ENCODE assay signal across 13 cellular contexts in the genomic region with DNA sequence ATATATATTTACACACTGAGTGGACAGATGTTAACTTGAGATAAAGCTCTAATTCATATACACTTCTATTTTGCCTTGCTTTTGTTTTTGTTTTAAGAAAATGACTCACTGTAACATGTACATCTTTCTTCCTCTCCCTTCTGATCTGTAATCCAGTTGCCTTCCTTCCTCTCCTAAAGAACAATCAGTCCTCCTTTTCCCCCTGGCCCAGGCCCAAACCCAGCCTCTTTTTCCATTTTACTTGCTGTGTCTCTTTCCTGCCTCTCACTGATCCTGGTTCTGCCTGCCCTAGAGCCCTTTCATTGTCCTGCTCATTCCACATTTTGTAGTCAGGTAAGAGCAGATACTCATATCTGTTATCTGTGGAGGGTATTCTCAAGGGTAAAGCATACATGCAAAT. TPM values are rescaled to one million over a fixed set of nuclear protein-coding genes. Genes with fewer than 3 reads are reported as not detected.
A peak's percentile ranks its signal among the peaks of the same experiment; 100 is the strongest.
DNase-seq lines count a peak whose midpoint lies in the region; ATAC-seq and TF ChIP-seq lines count a peak whose summit lies in the region.
"Had no signal": no experiment of that assay in that cellular context is flagged by ENCODE, and none has a peak within 500 bp of the region (broad histone marks: within the 10 kb centered on the region; RNA-seq: fewer than 3 reads in every experiment).

No MANE protein-coding gene starts in this region.

- no peaks in the 10 kb centered on the region for H3K27me3 Mint-ChIP-seq in MCF 10A (ENCODE audit: insufficient read depth, unreplicated experiment)

- TF ChIP-seq POLR2A in breast epithelium (IDR thresholded peaks at IDR 0.05), result no peak

- ATAC-seq in HG03457 (IDR thresholded peaks at IDR 0.05; ENCODE audit: unreplicated experiment) (no peak), HG03432 (IDR thresholded peaks at IDR 0.05; ENCODE audit: unreplicated experiment) (no peak)

- no peak overlapping the region for H3K4me3 ChIP-seq in breast epithelium

- peak overlapping the region; percentile 61 for H3K27ac Mint-ChIP-seq in MCF 10A (ENCODE audit: low read depth, unreplicated experiment)

- no peaks in the 10 kb centered on the region for H3K9me3 Mint-ChIP-seq in MCF 10A (ENCODE audit: unreplicated experiment)

- peak; percentile 85 for DNase-seq in MCF 10A (ENCODE audit: unreplicated experiment)
- DNase-seq in breast epithelium (ENCODE audit: low spot score in 2 of 2), result no peak
- DNase-seq in fibroblast of the conjunctiva (ENCODE audit: low read depth), result peak; percentile 21
- DNase-seq in mucosa of gallbladder (ENCODE audit: low spot score), result peak; percentile 45
- DNase-seq in NCI-H2196 treated with DMSO at 0.1 percent for 48 hours (lab: John Stamatoyannopoulos, UW; ENCODE audit: unreplicated experiment), result no peak
- no peak for DNase-seq in AG08395 (ENCODE audit: low spot score)
- DNase-seq: DMS79 treated with DMSO at 0.1 percent for 48 hours, NCI-H1417, NCI-H82 had no signal

- H3K27me3 ChIP-seq in breast epithelium, result no peaks in the 10 kb centered on the region

- no peaks in the 10 kb centered on the region for H3K4me1 ChIP-seq in breast epithelium

- H3K4me1 Mint-ChIP-seq in MCF 10A (ENCODE audit: insufficient read depth, unreplicated experiment), result peaks cover 23% of the 10 kb centered on the region

- H3K4me3 Mint-ChIP-seq in MCF 10A (ENCODE audit: unreplicated experiment), result no peak overlapping the region

- no peak for TF ChIP-seq CTCF in MCF 10A (IDR thresholded peaks at IDR 0.05; ENCODE audit: unreplicated experiment)
- TF ChIP-seq CTCF in breast epithelium (IDR thresholded peaks at IDR 0.05), result no peak

- BruUV-seq in MCF 10A (replicated peaks; lab: Mats Ljungman, UMichigan), result no TSS peak

- H3K9me3 ChIP-seq in breast epithelium, result no peaks in the 10 kb centered on the region

- peak overlapping the region in 1 of 2 donors; percentile 61 for H3K27ac ChIP-seq in breast epithelium

- CTCF ChIA-PET in MCF 10A (lab: Yijun Ruan, JAX), result interaction anchor here (0.6 to 1.3 kb wide), 2 partner anchors 10 to 240 kb away, joined by 3 to 6 read pairs; no protein-coding TSS in a partner anchor

- POLR2A ChIA-PET in MCF 10A (lab: Yijun Ruan, JAX), result interaction anchor here (1.1 kb wide), 1 partner anchor 10 kb away, joined by 5 read pairs; no protein-coding TSS in a partner anchor

- H3K36me3 Mint-ChIP-seq in MCF 10A (ENCODE audit: insufficient read depth, unreplicated experiment), result peaks cover 21% of the 10 kb centered on the region

- intact Hi-C loops in MCF 10A (cut with micrococcal nuclease) (no loop called here), breast epithelium (cut with DNase I; ENCODE audit: low total_unique reads) (no loop called here)

- H3K36me3 ChIP-seq in breast epithelium, result no peaks in the 10 kb centered on the region

RNA-seq across cellular contexts. Expression of a gene that starts 50.8 kb away (rescaled TPM):
- total RNA-seq in MCF 10A (2022) (not detected in 2 replicates), breast epithelium (not detected), mucosa of gallbladder (not detected)
- total RNA-seq: activated CD8-positive, alpha-beta memory T cell treated with anti-CD3 and anti-CD28 coated beads for 36 hours; epithelial cell of proximal tubule had no signal

RNA-seq across cellular contexts. Expression of a gene that starts 50.9 kb away (rescaled TPM):
- total RNA-seq in MCF 10A (2022), result 7.9 and 11.9 TPM in 2 replicates
- 1 to 10 TPM in 2 of 3 donors, under 1 TPM in 1; 0.98 to 3.5 (median 1.3) TPM for total RNA-seq in breast epithelium
- 0.60 TPM for total RNA-seq in mucosa of gallbladder

Comparison
In these comparisons a context has a peak if more than half of its experiments do, and no peak if none do; other contexts are left out.
1. DNase-seq: peak in MCF 10A (single experiment), fibroblast of the conjunctiva (single experiment) and mucosa of gallbladder (single experiment); none in breast epithelium (0 of 2), NCI-H2196 treated with DMSO at 0.1 percent for 48 hours (single experiment) and AG08395 (single experiment).